Comparison of ENCODE assay signal across 8 cellular contexts in genomic region chr3:38651153-38651789, GRCh38. TPM values are rescaled to one million over a fixed set of nuclear protein-coding genes. Genes with fewer than 3 reads are reported as not detected.
DNase-seq lines count a peak whose midpoint lies in the region; ATAC-seq and TF ChIP-seq lines count a peak whose summit lies in the region.

No MANE protein-coding gene starts in this region.

- TF ChIP-seq CTCF in GM12875 (IDR thresholded peaks at IDR 0.05; ENCODE audit: borderline replicate concordance, insufficient read depth, low read depth, low read length) (peak; percentile 99), choroid plexus epithelial cell (conservative IDR thresholded peaks at IDR 0.05; ENCODE audit: low read depth, low read length) (peak; percentile 99), liver (IDR thresholded peaks at IDR 0.05; ENCODE audit: low read depth, low read length, missing input control) (peak; percentile 96)

- ATAC-seq in HG02623 (IDR thresholded peaks at IDR 0.05; ENCODE audit: unreplicated experiment) (peak; percentile 45), HG03280 (IDR thresholded peaks at IDR 0.05; ENCODE audit: unreplicated experiment) (no peak)

- H3K9me3 ChIP-seq in liver (ENCODE audit: control insufficient read depth in 4 of 4, low read length in 3 of 4) = no peaks in the 10 kb centered on the region

- peak; percentile 75 to 83 for TF ChIP-seq RAD21 in liver (IDR thresholded peaks at IDR 0.05)

- 11% methylated on average over 19 of the region's 19 CpGs for WGBS in liver

- H3K27me3 ChIP-seq in liver (ENCODE audit: control insufficient read depth in 4 of 4, insufficient read depth in 4 of 4, low read length in 3 of 4) = peaks cover 0 to 20% (median 9%) of the 10 kb centered on the region in 4 donors

- H3K4me1 ChIP-seq in liver (ENCODE audit: control insufficient read depth in 4 of 4, insufficient read depth in 4 of 4, low read length in 3 of 4) = peaks cover 6 to 15% (median 11%) of the 10 kb centered on the region in 4 donors

- no peaks in the 10 kb centered on the region for H3K36me3 ChIP-seq in liver (ENCODE audit: control insufficient read depth in 4 of 4, insufficient read depth in 3 of 4, low read depth in 1 of 4, low read length in 3 of 4)

- H3K4me3 ChIP-seq in GM12875 (ENCODE audit: low read depth, low read length) = no peak overlapping the region
- H3K4me3 ChIP-seq in choroid plexus epithelial cell (ENCODE audit: low read depth, low read length) = no peak overlapping the region
- H3K4me3 ChIP-seq in liver (ENCODE audit: low read depth in 1 of 3, low read length in 3 of 3) = no peak overlapping the region

- peak; percentile 25 for DNase-seq in NCI-H2029 treated with DMSO at 0.1 percent for 48 hours (lab: John Stamatoyannopoulos, UW)
- DNase-seq in activated CD4-positive, alpha-beta T cell treated with anti-CD3 and anti-CD28 coated beads for 24 hours (ENCODE audit: low read depth in 2 of 2) = peak; percentile 52 to 55
- peak; percentile 72 for DNase-seq in choroid plexus epithelial cell (ENCODE audit: low read depth)
- DNase-seq in stimulated activated CD8-positive, alpha-beta memory T cell treated with anti-CD3 and anti-CD28 coated beads, Interleukin-12 subunit alpha, Interleukin-12 subunit beta, amount 100 ng/mL, for 1 hour (ENCODE audit: low read depth) = peak; percentile 49

- H3K27ac ChIP-seq in liver (ENCODE audit: low read depth in 1 of 2, low read length in 2 of 2) = no peak overlapping the region

- H3K9ac ChIP-seq in liver (ENCODE audit: low read depth in 1 of 2, low read length in 2 of 2) = no peak overlapping the region

TF ChIP-seq in liver, 16 proteins besides CTCF, POLR2A, EP300 and RAD21:
- TF ChIP-seq NR2F2 (IDR thresholded peaks at IDR 0.05) (no peak), MAX (IDR thresholded peaks at IDR 0.05) (no peak), HNF4A (conservative IDR thresholded peaks at IDR 0.05) (no peak), FOXA1 (IDR thresholded peaks at IDR 0.05) (no peak), REST (IDR thresholded peaks at IDR 0.05) (no peak), YY1 (IDR thresholded peaks at IDR 0.05) (no peak), ATF3 (IDR thresholded peaks at IDR 0.05) (no peak), EGR1 (IDR thresholded peaks at IDR 0.05; ENCODE audit: low read depth in 2 of 2) (no peak), TAF1 (conservative IDR thresholded peaks at IDR 0.05) (no peak), FOXA2 (IDR thresholded peaks at IDR 0.05) (no peak), RXRA (IDR thresholded peaks at IDR 0.05) (no peak), SP1 (IDR thresholded peaks at IDR 0.05) (no peak), HNF4G (IDR thresholded peaks at IDR 0.05) (no peak), JUND (IDR thresholded peaks at IDR 0.05) (no peak), GABPA (IDR thresholded peaks at IDR 0.05 in 1 of 2, conservative IDR thresholded peaks at IDR 0.05 in 1 of 2) (no peak), ZBTB33 (IDR thresholded peaks at IDR 0.05) (no peak)

RNA-seq across cellular contexts. Expression of gene SCN5A, which starts 1.8 kb away (rescaled TPM):
- total RNA-seq in liver = under 1 TPM in 1 of 2 donors, not detected in 1; 0.14 TPM
- polyA plus RNA-seq in liver = under 1 TPM in 1 of 2 donors, not detected in 1; 0.01 TPM
